ENCODE assay signal across 35 cellular contexts in genomic region chr13:98888222-98888889, GRCh38.
"Had no signal": no experiment of that assay in that cellular context is flagged by ENCODE, and none has a peak within 500 bp of the region (broad histone marks: within the 10 kb centered on the region; RNA-seq: fewer than 3 reads in every experiment).

No MANE protein-coding gene starts in this region.

- H3K4me1 ChIP-seq: Peyer's patch had no signal

- H3K27me3 ChIP-seq: brain microvascular endothelial cell, MG63, Peyer's patch had no signal

- H3K4me3 ChIP-seq: MG63, Peyer's patch had no signal

- H3K9me3 ChIP-seq: MG63, Peyer's patch had no signal

- H3K9me3 Mint-ChIP-seq: activated CD8-positive, alpha-beta T cell treated with anti-CD3 and anti-CD28 coated beads for 36 hours; activated naive CD8-positive, alpha-beta T cell treated with anti-CD3 and anti-CD28 coated beads, Interleukin-2, amount 50 U/mL, for 24 hours; activated T-helper 2 cell treated with anti-CD3 and anti-CD28 coated beads, Interferon-gamma antibody, Interleukin-2, Interleukin-4, amounts not matched to agents 10 μg/mL and 5 μg/mL and 100 μg/mL, durations not matched to agents 14 hours and 24 hours and 36 hours; T-cell had no signal

- H3K27ac ChIP-seq: brain microvascular endothelial cell, Peyer's patch, RWPE1, VCaP had no signal

- ATAC-seq: activated CD8-positive, alpha-beta T cell treated with anti-CD3 and anti-CD28 coated beads for 36 hours; activated naive CD8-positive, alpha-beta T cell treated with anti-CD3 and anti-CD28 coated beads, Interleukin-2, amount 50 U/mL, for 24 hours; PC-3; SK-N-SH treated with all-trans-retinoic acid at 6 μM for 48 hours; T-cell; T-helper 17 cell had no signal

- H3K27ac Mint-ChIP-seq: activated CD8-positive, alpha-beta T cell treated with anti-CD3 and anti-CD28 coated beads for 36 hours; activated naive CD8-positive, alpha-beta T cell; activated naive CD8-positive, alpha-beta T cell treated with anti-CD3 and anti-CD28 coated beads, Interleukin-2, amount 50 U/mL, for 24 hours; activated T-helper 2 cell treated with anti-CD3 and anti-CD28 coated beads, Interferon-gamma antibody, Interleukin-2, Interleukin-4, amounts not matched to agents 10 μg/mL and 5 μg/mL and 100 μg/mL, durations not matched to agents 14 hours and 24 hours and 36 hours; T-cell; T-helper 17 cell had no signal

- H3K4me3 Mint-ChIP-seq: activated CD8-positive, alpha-beta T cell treated with anti-CD3 and anti-CD28 coated beads for 36 hours; activated naive CD8-positive, alpha-beta T cell; activated naive CD8-positive, alpha-beta T cell treated with anti-CD3 and anti-CD28 coated beads, Interleukin-2, amount 50 U/mL, for 24 hours; T-cell; T-helper 17 cell had no signal

- H3K36me3 ChIP-seq: MG63 had no signal

- H3K27me3 Mint-ChIP-seq: activated CD8-positive, alpha-beta T cell treated with anti-CD3 and anti-CD28 coated beads for 36 hours; activated naive CD8-positive, alpha-beta T cell; activated naive CD8-positive, alpha-beta T cell treated with anti-CD3 and anti-CD28 coated beads, Interleukin-2, amount 50 U/mL, for 24 hours; T-cell; T-helper 17 cell had no signal

- DNase-seq: activated CD4-positive, alpha-beta T cell treated with anti-CD3 and anti-CD28 coated beads for 1 hour; activated CD4-positive, alpha-beta T cell treated with anti-CD3 and anti-CD28 coated beads for 48 hours; activated CD4-positive, alpha-beta T cell treated with anti-CD3 and anti-CD28 coated beads, Interleukin-2, amount 50 U/mL, for 4 hours; activated CD4-positive, CD25-positive, alpha-beta regulatory T cell; activated CD8-positive, alpha-beta T cell treated with anti-CD3 and anti-CD28 coated beads for 36 hours; activated gamma-delta T cell; activated naive CD4-positive, alpha-beta T cell treated with Interleukin-2 at 50 U/mL for 16 hours; activated naive CD8-positive, alpha-beta T cell treated with anti-CD3 and anti-CD28 coated beads, Interleukin-2, amount 50 U/mL, for 24 hours; activated T-cell treated with anti-CD3 and anti-CD28 coated beads, Interleukin-2, amount 50 U/mL, for 1 hour; anterior cingulate cortex; brain microvascular endothelial cell; central memory CD4-positive, alpha-beta T cell; Kasumi-1; MG63; NCI-H1048; NCI-H1105 treated with DMSO at 0.1 percent for 48 hours; NCI-H1436; NCI-H1694; NCI-H1930; NCI-H2081 treated with DMSO at 0.1 percent for 48 hours; NCI-H345; NCI-H524 treated with DMSO at 0.1 percent for 48 hours; NCI-H748 treated with DMSO at 0.1 percent for 48 hours; NK-92 treated with Interleukin-12 subunit alpha and Interleukin-12 subunit beta, amount 100 ng/mL, for 24 hours; PC-3; Peyer's patch; SIG-M5; T-cell; T-helper 17 cell; T-helper 9 cell had no signal
